15 cellular contexts compared by ENCODE assay signal in the genomic region with DNA sequence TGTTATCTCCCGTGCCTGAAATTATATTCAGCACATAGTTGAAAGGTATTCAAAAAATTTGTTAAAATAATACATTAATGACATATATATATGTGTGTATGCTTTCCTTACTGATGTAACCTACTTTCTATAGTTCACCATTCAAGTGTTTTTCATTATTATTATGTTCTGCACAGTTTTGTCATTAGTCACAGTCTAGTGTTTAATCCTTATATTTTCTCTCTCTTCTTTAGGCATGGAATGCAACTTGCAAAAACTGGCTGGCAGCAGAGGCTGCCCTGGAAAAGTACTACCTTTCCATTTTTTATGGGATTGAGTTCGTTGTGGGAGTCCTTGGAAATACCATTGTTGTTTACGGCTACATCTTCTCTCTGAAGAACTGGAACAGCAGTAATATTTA. TPM values are rescaled to one million over a fixed set of nuclear protein-coding genes. Genes with fewer than 3 reads are reported as not detected.
"Had no signal": no experiment of that assay in that cellular context is flagged by ENCODE, and none has a peak within 500 bp of the region (broad histone marks: within the 10 kb centered on the region; RNA-seq: fewer than 3 reads in every experiment).

No MANE protein-coding gene starts in this region.

- H3K9me3 ChIP-seq: right lobe of liver, thoracic aorta had no signal

- H3K27me3 ChIP-seq: right lobe of liver, spleen had no signal

- DNase-seq: activated CD4-positive, alpha-beta T cell treated with anti-CD3 and anti-CD28 coated beads for 48 hours; activated CD8-positive, alpha-beta memory T cell treated with anti-CD3 and anti-CD28 coated beads, Interleukin-2, amount 50 U/mL, for 48 hours; activated CD8-positive, alpha-beta T cell treated with anti-CD3 and anti-CD28 coated beads for 36 hours; activated gamma-delta T cell; activated T-cell treated with anti-CD3 and anti-CD28 coated beads, Interleukin-2, amount 50 U/mL, for 72 hours; effector memory CD4-positive, alpha-beta T cell; foreskin melanocyte; kidney glomerular epithelial cell; mesenchymal stem cell; nephron progenitor cell; right lobe of liver; spleen; T-helper 2 cell had no signal

- H3K36me3 ChIP-seq: right lobe of liver, spleen, thoracic aorta had no signal

- H3K27ac Mint-ChIP-seq: activated naive CD4-positive, alpha-beta T cell treated with anti-CD3 and anti-CD28 coated beads, Interleukin-2, amount 50 U/mL, for 72 hours; activated T-cell treated with anti-CD3 and anti-CD28 coated beads, Interleukin-2, amount 50 U/mL, for 72 hours; nephron progenitor cell had no signal

- H3K9me3 Mint-ChIP-seq: activated CD8-positive, alpha-beta T cell treated with anti-CD3 and anti-CD28 coated beads for 36 hours; activated naive CD4-positive, alpha-beta T cell treated with anti-CD3 and anti-CD28 coated beads, Interleukin-2, amount 50 U/mL, for 72 hours; activated T-cell treated with anti-CD3 and anti-CD28 coated beads, Interleukin-2, amount 50 U/mL, for 72 hours had no signal

- ATAC-seq: activated naive CD4-positive, alpha-beta T cell treated with anti-CD3 and anti-CD28 coated beads, Interleukin-2, amount 50 U/mL, for 72 hours; activated T-cell treated with anti-CD3 and anti-CD28 coated beads, Interleukin-2, amount 50 U/mL, for 72 hours had no signal

- H3K4me3 ChIP-seq: right lobe of liver had no signal

- H3K4me1 ChIP-seq: right lobe of liver had no signal

- H3K36me3 Mint-ChIP-seq: activated naive CD4-positive, alpha-beta T cell treated with anti-CD3 and anti-CD28 coated beads, Interleukin-2, amount 50 U/mL, for 72 hours had no signal

- H3K4me3 Mint-ChIP-seq: nephron progenitor cell had no signal

- H3K27ac ChIP-seq: right lobe of liver, thoracic aorta had no signal

RNA-seq across cellular contexts. Expression of a gene that starts 6.9 kb away (rescaled TPM):
- total RNA-seq: activated CD8-positive, alpha-beta T cell treated with anti-CD3 and anti-CD28 coated beads for 36 hours; activated naive CD4-positive, alpha-beta T cell treated with anti-CD3 and anti-CD28 coated beads, Interleukin-2, amount 50 U/mL, for 72 hours had no signal
